Comparison of ENCODE assay signal across 7 cellular contexts in genomic region chr6:80003841-80004198, GRCh38. TPM values are rescaled to one million over a fixed set of nuclear protein-coding genes. Genes with fewer than 3 reads are reported as not detected.
A peak's percentile ranks its signal among the peaks of the same experiment; 100 is the strongest.
DNase-seq lines count a peak whose midpoint lies in the region; ATAC-seq and TF ChIP-seq lines count a peak whose summit lies in the region.

No MANE protein-coding gene starts in this region.

- in situ Hi-C loops in GM13977 (cut with MboI; ENCODE audit: low pct_unique_long_range_greater_than_20kb, low sequenced_read_pairs, unreplicated experiment), result no loop called here

- peak overlapping the region; percentile 86 for H3K4me3 ChIP-seq in HFF-Myc (replicated peaks; ENCODE audit: low read depth, low read length)

- no peaks in the 10 kb centered on the region for H3K9me3 Mint-ChIP-seq in progenitor cell of endocrine pancreas (ENCODE audit: low read depth)

- H3K27me3 Mint-ChIP-seq in progenitor cell of endocrine pancreas, result no peaks in the 10 kb centered on the region

- no peaks in the 10 kb centered on the region for H3K36me3 Mint-ChIP-seq in progenitor cell of endocrine pancreas (ENCODE audit: insufficient read depth)

- H3K27ac Mint-ChIP-seq in progenitor cell of endocrine pancreas, result peak overlapping the region; percentile 94

- peak overlapping the region; percentile 84 for H3K4me3 Mint-ChIP-seq in progenitor cell of endocrine pancreas (ENCODE audit: low read depth)

- DNase-seq in GM13977 (ENCODE audit: low spot score), result peak; percentile 2
- DNase-seq in HFF-Myc (ENCODE audit: extremely low read depth, low read depth), result peak; percentile 4
- DNase-seq in NCI-H2171 treated with DMSO at 0.1 percent for 48 hours (lab: John Stamatoyannopoulos, UW), result peak; percentile 87
- DNase-seq in activated gamma-delta T cell treated with Interleukin-2 at 50 U/mL for 16 hours, result peak; percentile 36
- DNase-seq in germinal center (ENCODE audit: low spot score), result peak; percentile 4
- DNase-seq in progenitor cell of endocrine pancreas (ENCODE audit: low spot score, unreplicated experiment), result no peak

- TF ChIP-seq CTCF in GM13977 (IDR thresholded peaks at IDR 0.05; ENCODE audit: extremely low read depth, insufficient read depth, missing control alignments), result no peak
- no peak for TF ChIP-seq CTCF in HFF-Myc (IDR thresholded peaks at IDR 0.05; ENCODE audit: low read depth, low read length, missing control alignments)
- TF ChIP-seq CTCF in progenitor cell of endocrine pancreas (IDR thresholded peaks at IDR 0.05; ENCODE audit: unreplicated experiment), result no peak

- ATAC-seq in GM21381 (IDR thresholded peaks at IDR 0.05; ENCODE audit: unreplicated experiment), result no peak

- H3K4me1 Mint-ChIP-seq in progenitor cell of endocrine pancreas (ENCODE audit: low read depth), result peaks cover 12% of the 10 kb centered on the region

RNA-seq across cellular contexts. Expression of gene TTK, which starts 0.6 kb away (rescaled TPM):
- 20.6 and 22.1 TPM in 2 replicates for total RNA-seq in progenitor cell of endocrine pancreas

RNA-seq across cellular contexts. Expression of gene ELOVL4, which starts 56.5 kb away (rescaled TPM):
- 5.9 and 6.2 TPM in 2 replicates for total RNA-seq in progenitor cell of endocrine pancreas
